10 cellular contexts compared by ENCODE assay signal in genomic region chr7:115356139-115356746, GRCh38.
DNase-seq lines count a peak whose midpoint lies in the region; ATAC-seq, FAIRE-seq and TF ChIP-seq lines count a peak whose summit lies in the region.
"Had no signal": no experiment of that assay in that cellular context is flagged by ENCODE, and none has a peak within 500 bp of the region (broad histone marks: within the 10 kb centered on the region; RNA-seq: fewer than 3 reads in every experiment).

No MANE protein-coding gene starts in this region.

- no peak overlapping the region for H2AK5ac ChIP-seq in neuronal stem cell (ENCODE audit: low read depth, low read length)

- no peaks in the 10 kb centered on the region for H3F3A ChIP-seq in PC-3 (ENCODE audit: low read length, unreplicated experiment)

- H3K23ac ChIP-seq in neuronal stem cell (ENCODE audit: low read depth, low read length, poor library complexity) = no peak overlapping the region

- H2AFZ ChIP-seq in PC-3 (ENCODE audit: low read length) = no peak overlapping the region
- H2AFZ ChIP-seq in neuronal stem cell (ENCODE audit: low read length) = no peak overlapping the region

- no peak overlapping the region for H3K18ac ChIP-seq in neuronal stem cell (ENCODE audit: low read length)

- peak; percentile 40 for ATAC-seq in GM19351 (IDR thresholded peaks at IDR 0.05; ENCODE audit: unreplicated experiment)
- ATAC-seq in PC-3 = 0 out of 2 replicates have a peak, but pooled peaks have one; percentile 28
- no peak for ATAC-seq in HG03565 (IDR thresholded peaks at IDR 0.05; ENCODE audit: unreplicated experiment)
- no peak for ATAC-seq in HG03095 (IDR thresholded peaks at IDR 0.05; ENCODE audit: unreplicated experiment)

- H2BK5ac ChIP-seq in neuronal stem cell (ENCODE audit: low read length) = no peak overlapping the region

- intact Hi-C loops in PC-3 (cut with micrococcal nuclease) = loop anchor here (2.0 to 10.0 kb wide), 3 partner anchors 119 to 489 kb away; no protein-coding TSS in a partner anchor

- H3K27me3 ChIP-seq in PC-3 (ENCODE audit: low read length) (no peaks in the 10 kb centered on the region), neuronal stem cell (ENCODE audit: control insufficient read depth in 3 of 3, insufficient read depth in 3 of 3, low read depth in 1 of 3, low read length in 3 of 3) (no peaks in the 10 kb centered on the region)

- no peak overlapping the region for H4K8ac ChIP-seq in neuronal stem cell (ENCODE audit: low read depth, low read length)

- H3K9me3 ChIP-seq in PC-3 (ENCODE audit: low read length) = no peaks in the 10 kb centered on the region
- no peaks in the 10 kb centered on the region for H3K9me3 ChIP-seq in neuronal stem cell (replicated peaks in 1 of 2; ENCODE audit: control insufficient read depth in 2 of 2, insufficient read depth in 1 of 2, low read depth in 1 of 2, low read length in 2 of 2)
- H3K9me3 ChIP-seq: prostate gland had no signal

- H3K27ac ChIP-seq in PC-3 (ENCODE audit: low read length) = no peak overlapping the region
- no peak overlapping the region for H3K27ac ChIP-seq in neuronal stem cell (replicated peaks; ENCODE audit: low read length)
- H3K27ac ChIP-seq: prostate gland had no signal

- TF ChIP-seq CTCF in AG09309 (IDR thresholded peaks at IDR 0.05; ENCODE audit: control insufficient read depth, insufficient read depth, low read depth, low read length, missing control alignments) = peak; percentile 53
- peak; percentile 46 for TF ChIP-seq CTCF in PC-3 (conservative IDR thresholded peaks at IDR 0.05; ENCODE audit: low read depth, low read length)

- H3K4me3 ChIP-seq in AG09309 (ENCODE audit: control insufficient read depth, low read depth, low read length) = no peak overlapping the region
- H3K4me3 ChIP-seq in PC-3 (ENCODE audit: low read length) = no peak overlapping the region
- H3K4me3 ChIP-seq in neuronal stem cell (ENCODE audit: low read length in 2 of 2) = no peak overlapping the region
- H3K4me3 ChIP-seq: prostate gland had no signal

- no peaks in the 10 kb centered on the region for H4K20me1 ChIP-seq in PC-3 (ENCODE audit: low read length)

- no peak overlapping the region for H3K14ac ChIP-seq in neuronal stem cell (ENCODE audit: low read length)

- H2BK120ac ChIP-seq in neuronal stem cell (ENCODE audit: low read depth, low read length) = no peak overlapping the region

- no TSS peak for BruUV-seq in PC-3 (replicated peaks; lab: Mats Ljungman, UMichigan)

- no CpG with 5 or more reads among the region's 2 CpGs for WGBS in neuronal stem cell (ENCODE audit: extremely low coverage in 2 of 2, insufficient read length in 2 of 2, insufficient replicate concordance in 1 of 2), 2 donors

- H3K79me1 ChIP-seq in neuronal stem cell (ENCODE audit: low read depth, low read length) = no peaks in the 10 kb centered on the region

- H3K9me2 ChIP-seq in PC-3 (replicated peaks; ENCODE audit: low read length) = no peaks in the 10 kb centered on the region

- POLR2A ChIA-PET in PC-3 (lab: Charles Lee; ENCODE audit: unreplicated experiment) = no interaction called here

- peaks cover 15% of the 10 kb centered on the region for H3K4me1 ChIP-seq in PC-3 (ENCODE audit: insufficient read depth, low read length)
- no peaks in the 10 kb centered on the region for H3K4me1 ChIP-seq in neuronal stem cell (ENCODE audit: control insufficient read depth in 2 of 2, insufficient read depth in 1 of 2, low read depth in 1 of 2, low read length in 2 of 2)
- H3K4me1 ChIP-seq: prostate gland had no signal

- H2BK15ac ChIP-seq in neuronal stem cell (ENCODE audit: low read length) = no peak overlapping the region

- DNase-seq in AG09309 (ENCODE audit: low read depth) = no peak
- DNase-seq in PC-3 = peak; percentile 48
- no peak for DNase-seq in frontal cortex (ENCODE audit: low spot score in 2 of 2)
- DNase-seq in HK-2 (ENCODE audit: unreplicated experiment) = no peak
- no peak for DNase-seq in neuronal stem cell (ENCODE audit: low spot score)
- DNase-seq: activated CD4-positive, alpha-beta T cell treated with anti-CD3 and anti-CD28 coated beads, Interleukin-2, amount 50 U/mL, for 4 hours had no signal

- H4K91ac ChIP-seq in neuronal stem cell (ENCODE audit: low read depth, low read length, poor library complexity) = no peak overlapping the region

- peak; percentile 23 for FAIRE-seq in frontal cortex (lab: Jason Lieb, UNC)

- H3K79me2 ChIP-seq in PC-3 (ENCODE audit: low read length) = no peaks in the 10 kb centered on the region

- no peaks in the 10 kb centered on the region for H3K36me3 ChIP-seq in PC-3 (ENCODE audit: low read depth, low read length)
- H3K36me3 ChIP-seq in neuronal stem cell (replicated peaks in 1 of 2; ENCODE audit: control insufficient read depth in 2 of 2, insufficient read depth in 2 of 2, low read length in 2 of 2) = no peaks in the 10 kb centered on the region
- H3K36me3 ChIP-seq: prostate gland had no signal

- no peak overlapping the region for H2BK12ac ChIP-seq in neuronal stem cell (ENCODE audit: low read length)

- no peak overlapping the region for H3K4ac ChIP-seq in neuronal stem cell (ENCODE audit: low read length)

- H3K4me2 ChIP-seq in PC-3 (ENCODE audit: low read length) (no peak overlapping the region), neuronal stem cell (ENCODE audit: insufficient read depth, low read length, poor library complexity, severe bottlenecking) (no peak overlapping the region)

- CTCF ChIA-PET in PC-3 (lab: Charles Lee) = no interaction called here

- H3K9ac ChIP-seq in PC-3 (ENCODE audit: low read length) = no peak overlapping the region
- no peak overlapping the region for H3K9ac ChIP-seq in neuronal stem cell (ENCODE audit: low read depth, low read length, poor library complexity)

Comparison
In these comparisons a context has a peak if more than half of its experiments do, and no peak if none do; other contexts are left out.
1. ATAC-seq: peak in GM19351 (single experiment) and PC-3 (single experiment); none in HG03565 (single experiment) and HG03095 (single experiment).